ENCODE assay signal across 34 cellular contexts in genomic region chr4:170058745-170059144, GRCh38. TPM values are rescaled to one million over a fixed set of nuclear protein-coding genes. Genes with fewer than 3 reads are reported as not detected.
"Had no signal": no experiment of that assay in that cellular context is flagged by ENCODE, and none has a peak within 500 bp of the region (broad histone marks: within the 10 kb centered on the region; RNA-seq: fewer than 3 reads in every experiment).

No MANE protein-coding gene starts in this region.

- DNase-seq: activated B cell treated with CpG ODN at 0.5 μM for 24 hours; activated CD4-positive, alpha-beta memory T cell treated with anti-CD3 and anti-CD28 coated beads, Interleukin-2, amount 10 ng/mL, durations not matched to agents 7 days and 5 days; activated CD4-positive, alpha-beta T cell treated with anti-CD3 and anti-CD28 coated beads for 36 hours; activated CD4-positive, alpha-beta T cell treated with anti-CD3 and anti-CD28 coated beads for 48 hours; activated CD4-positive, alpha-beta T cell treated with anti-CD3 and anti-CD28 coated beads, Interleukin-2, amount 10 ng/mL, durations not matched to agents 7 days and 5 days; activated CD4-positive, alpha-beta T cell treated with anti-CD3 and anti-CD28 coated beads, Interleukin-2, amount 50 U/mL, for 48 hours; activated CD4-positive, CD25-positive, alpha-beta regulatory T cell treated with anti-CD3 and anti-CD28 coated beads, Interleukin-2, amount 50 U/mL, for 72 hours; activated CD8-positive, alpha-beta memory T cell treated with anti-CD3 and anti-CD28 coated beads for 24 hours; activated CD8-positive, alpha-beta memory T cell treated with anti-CD3 and anti-CD28 coated beads, Interleukin-2, amount 10 ng/mL, durations not matched to agents 7 days and 5 days; activated CD8-positive, alpha-beta memory T cell treated with anti-CD3 and anti-CD28 coated beads, Interleukin-2, amount 50 U/mL, for 48 hours; activated CD8-positive, alpha-beta T cell treated with anti-CD3 and anti-CD28 coated beads, Interleukin-2, amount 10 ng/mL, durations not matched to agents 7 days and 5 days; activated effector memory CD4-positive, alpha-beta T cell treated with Interleukin-2 at 50 U/mL for 16 hours; activated gamma-delta T cell; activated naive CD4-positive, alpha-beta T cell treated with anti-CD3 and anti-CD28 coated beads, Interleukin-2, amount 10 ng/mL, durations not matched to agents 7 days and 5 days; activated naive CD4-positive, alpha-beta T cell treated with Interleukin-2 at 50 U/mL for 16 hours; activated naive CD8-positive, alpha-beta T cell treated with anti-CD3 and anti-CD28 coated beads, Interleukin-2, amount 10 ng/mL, durations not matched to agents 7 days and 5 days; activated naive CD8-positive, alpha-beta T cell treated with anti-CD3 and anti-CD28 coated beads, Interleukin-2, amount 50 U/mL, for 24 hours; activated T-cell treated with anti-CD3 and anti-CD28 coated beads, Interleukin-2, amount 50 U/mL, for 24 hours; activated T-cell treated with anti-CD3 and anti-CD28 coated beads, Interleukin-2, amount 50 U/mL, for 48 hours; amygdala; anterior cingulate cortex; brain microvascular endothelial cell; central memory CD4-positive, alpha-beta T cell; T-helper 2 cell; T-helper 9 cell had no signal

- H3K9me3 ChIP-seq: ascending aorta, breast epithelium had no signal

- H3K27ac ChIP-seq: ascending aorta, brain microvascular endothelial cell, breast epithelium, VCaP had no signal

- H3K4me3 ChIP-seq: ascending aorta, breast epithelium had no signal

- H3K36me3 ChIP-seq: brain microvascular endothelial cell, breast epithelium had no signal

- FAIRE-seq: colon, TTC549 had no signal

- H3K27ac Mint-ChIP-seq: activated B cell treated with CpG ODN at 0.5 μM for 24 hours; activated CD4-positive, alpha-beta memory T cell treated with anti-CD3 and anti-CD28 coated beads, Interleukin-2, amount 10 ng/mL, durations not matched to agents 7 days and 5 days; activated CD4-positive, alpha-beta T cell treated with anti-CD3 and anti-CD28 coated beads for 36 hours; activated CD4-positive, alpha-beta T cell treated with anti-CD3 and anti-CD28 coated beads, Interleukin-2, amount 10 ng/mL, durations not matched to agents 7 days and 5 days; activated CD8-positive, alpha-beta memory T cell treated with anti-CD3 and anti-CD28 coated beads, Interleukin-2, amount 10 ng/mL, durations not matched to agents 7 days and 5 days; activated CD8-positive, alpha-beta T cell treated with anti-CD3 and anti-CD28 coated beads, Interleukin-2, amount 10 ng/mL, durations not matched to agents 7 days and 5 days; activated naive CD4-positive, alpha-beta T cell treated with anti-CD3 and anti-CD28 coated beads, Interleukin-2, amount 10 ng/mL, durations not matched to agents 7 days and 5 days; activated naive CD4-positive, alpha-beta T cell treated with anti-CD3 and anti-CD28 coated beads, Interleukin-2, amount 50 U/mL, for 24 hours; activated naive CD8-positive, alpha-beta T cell; activated naive CD8-positive, alpha-beta T cell treated with anti-CD3 and anti-CD28 coated beads, Interleukin-2, amount 10 ng/mL, durations not matched to agents 7 days and 5 days; activated naive CD8-positive, alpha-beta T cell treated with anti-CD3 and anti-CD28 coated beads, Interleukin-2, amount 50 U/mL, for 24 hours; activated T-cell treated with anti-CD3 and anti-CD28 coated beads, Interleukin-2, amount 50 U/mL, for 24 hours; activated T-helper 2 cell treated with anti-CD3 and anti-CD28 coated beads, Interferon-gamma antibody, Interleukin-2, Interleukin-4, amounts not matched to agents 10 μg/mL and 5 μg/mL and 100 μg/mL, durations not matched to agents 14 hours and 24 hours and 36 hours; T-helper 2 cell treated with Interferon-gamma antibody and Interleukin-4, amounts not matched to agents 5 μg/mL and 100 μg/mL, for 36 hours had no signal

- H3K27me3 Mint-ChIP-seq: activated naive CD4-positive, alpha-beta T cell treated with anti-CD3 and anti-CD28 coated beads, Interleukin-2, amount 10 ng/mL, durations not matched to agents 7 days and 5 days had no signal

- H3K4me1 Mint-ChIP-seq: activated B cell treated with CpG ODN at 0.5 μM for 24 hours; activated CD4-positive, alpha-beta memory T cell treated with anti-CD3 and anti-CD28 coated beads, Interleukin-2, amount 10 ng/mL, durations not matched to agents 7 days and 5 days; activated CD4-positive, alpha-beta T cell treated with anti-CD3 and anti-CD28 coated beads for 36 hours; activated CD4-positive, alpha-beta T cell treated with anti-CD3 and anti-CD28 coated beads, Interleukin-2, amount 10 ng/mL, durations not matched to agents 7 days and 5 days; activated CD8-positive, alpha-beta memory T cell treated with anti-CD3 and anti-CD28 coated beads, Interleukin-2, amount 10 ng/mL, durations not matched to agents 7 days and 5 days; activated naive CD4-positive, alpha-beta T cell treated with anti-CD3 and anti-CD28 coated beads, Interleukin-2, amount 10 ng/mL, durations not matched to agents 7 days and 5 days; activated naive CD4-positive, alpha-beta T cell treated with anti-CD3 and anti-CD28 coated beads, Interleukin-2, amount 50 U/mL, for 24 hours; activated naive CD8-positive, alpha-beta T cell treated with anti-CD3 and anti-CD28 coated beads, Interleukin-2, amount 10 ng/mL, durations not matched to agents 7 days and 5 days; activated naive CD8-positive, alpha-beta T cell treated with anti-CD3 and anti-CD28 coated beads, Interleukin-2, amount 50 U/mL, for 24 hours had no signal

- H3K9me3 Mint-ChIP-seq: activated B cell treated with CpG ODN at 0.5 μM for 24 hours; activated CD4-positive, alpha-beta memory T cell treated with anti-CD3 and anti-CD28 coated beads, Interleukin-2, amount 10 ng/mL, durations not matched to agents 7 days and 5 days; activated CD4-positive, alpha-beta T cell treated with anti-CD3 and anti-CD28 coated beads, Interleukin-2, amount 10 ng/mL, durations not matched to agents 7 days and 5 days; activated naive CD4-positive, alpha-beta T cell treated with anti-CD3 and anti-CD28 coated beads, Interleukin-2, amount 10 ng/mL, durations not matched to agents 7 days and 5 days; activated naive CD4-positive, alpha-beta T cell treated with anti-CD3 and anti-CD28 coated beads, Interleukin-2, amount 50 U/mL, for 24 hours; activated naive CD8-positive, alpha-beta T cell treated with anti-CD3 and anti-CD28 coated beads, Interleukin-2, amount 10 ng/mL, durations not matched to agents 7 days and 5 days; activated naive CD8-positive, alpha-beta T cell treated with anti-CD3 and anti-CD28 coated beads, Interleukin-2, amount 50 U/mL, for 24 hours; activated T-cell treated with anti-CD3 and anti-CD28 coated beads, Interleukin-2, amount 50 U/mL, for 24 hours; activated T-helper 2 cell treated with anti-CD3 and anti-CD28 coated beads, Interferon-gamma antibody, Interleukin-2, Interleukin-4, amounts not matched to agents 10 μg/mL and 5 μg/mL and 100 μg/mL, durations not matched to agents 14 hours and 24 hours and 36 hours; T-helper 2 cell treated with Interferon-gamma antibody and Interleukin-4, amounts not matched to agents 5 μg/mL and 100 μg/mL, for 36 hours had no signal

- H3K4me3 Mint-ChIP-seq: activated B cell treated with CpG ODN at 0.5 μM for 24 hours; activated CD4-positive, alpha-beta memory T cell treated with anti-CD3 and anti-CD28 coated beads, Interleukin-2, amount 10 ng/mL, durations not matched to agents 7 days and 5 days; activated CD4-positive, alpha-beta T cell treated with anti-CD3 and anti-CD28 coated beads for 36 hours; activated CD4-positive, alpha-beta T cell treated with anti-CD3 and anti-CD28 coated beads, Interleukin-2, amount 10 ng/mL, durations not matched to agents 7 days and 5 days; activated CD8-positive, alpha-beta memory T cell treated with anti-CD3 and anti-CD28 coated beads, Interleukin-2, amount 10 ng/mL, durations not matched to agents 7 days and 5 days; activated CD8-positive, alpha-beta T cell treated with anti-CD3 and anti-CD28 coated beads, Interleukin-2, amount 10 ng/mL, durations not matched to agents 7 days and 5 days; activated naive CD4-positive, alpha-beta T cell treated with anti-CD3 and anti-CD28 coated beads, Interleukin-2, amount 10 ng/mL, durations not matched to agents 7 days and 5 days; activated naive CD4-positive, alpha-beta T cell treated with anti-CD3 and anti-CD28 coated beads, Interleukin-2, amount 50 U/mL, for 24 hours; activated naive CD8-positive, alpha-beta T cell; activated naive CD8-positive, alpha-beta T cell treated with anti-CD3 and anti-CD28 coated beads, Interleukin-2, amount 10 ng/mL, durations not matched to agents 7 days and 5 days; activated naive CD8-positive, alpha-beta T cell treated with anti-CD3 and anti-CD28 coated beads, Interleukin-2, amount 50 U/mL, for 24 hours; activated T-cell treated with anti-CD3 and anti-CD28 coated beads, Interleukin-2, amount 50 U/mL, for 24 hours; T-helper 2 cell treated with Interferon-gamma antibody and Interleukin-4, amounts not matched to agents 5 μg/mL and 100 μg/mL, for 36 hours had no signal

- H3K4me1 ChIP-seq: ascending aorta, breast epithelium had no signal

- ATAC-seq: activated CD4-positive, alpha-beta T cell treated with anti-CD3 and anti-CD28 coated beads for 36 hours; activated CD8-positive, alpha-beta memory T cell treated with anti-CD3 and anti-CD28 coated beads, Interleukin-2, amount 10 ng/mL, durations not matched to agents 7 days and 5 days; activated CD8-positive, alpha-beta T cell treated with anti-CD3 and anti-CD28 coated beads, Interleukin-2, amount 10 ng/mL, durations not matched to agents 7 days and 5 days; activated naive CD8-positive, alpha-beta T cell treated with anti-CD3 and anti-CD28 coated beads, Interleukin-2, amount 50 U/mL, for 24 hours had no signal

- H3K36me3 Mint-ChIP-seq: activated CD8-positive, alpha-beta memory T cell treated with anti-CD3 and anti-CD28 coated beads, Interleukin-2, amount 10 ng/mL, durations not matched to agents 7 days and 5 days; activated naive CD4-positive, alpha-beta T cell treated with anti-CD3 and anti-CD28 coated beads, Interleukin-2, amount 10 ng/mL, durations not matched to agents 7 days and 5 days; activated naive CD4-positive, alpha-beta T cell treated with anti-CD3 and anti-CD28 coated beads, Interleukin-2, amount 50 U/mL, for 24 hours; activated naive CD8-positive, alpha-beta T cell; activated naive CD8-positive, alpha-beta T cell treated with anti-CD3 and anti-CD28 coated beads, Interleukin-2, amount 10 ng/mL, durations not matched to agents 7 days and 5 days had no signal

- H3K27me3 ChIP-seq: ascending aorta, brain microvascular endothelial cell, breast epithelium had no signal

RNA-seq across cellular contexts. Expression of gene AADAT, which starts 31.0 kb away (rescaled TPM):
- total RNA-seq: activated B cell treated with CpG ODN at 0.5 μM for 24 hours; activated CD4-positive, alpha-beta memory T cell treated with anti-CD3 and anti-CD28 coated beads, Interleukin-2, amount 10 ng/mL, durations not matched to agents 7 days and 5 days; activated CD4-positive, alpha-beta T cell treated with anti-CD3 and anti-CD28 coated beads for 36 hours; activated CD4-positive, alpha-beta T cell treated with anti-CD3 and anti-CD28 coated beads, Interleukin-2, amount 10 ng/mL, durations not matched to agents 7 days and 5 days; activated CD8-positive, alpha-beta memory T cell treated with anti-CD3 and anti-CD28 coated beads, Interleukin-2, amount 10 ng/mL, durations not matched to agents 7 days and 5 days; activated CD8-positive, alpha-beta T cell treated with anti-CD3 and anti-CD28 coated beads, Interleukin-2, amount 10 ng/mL, durations not matched to agents 7 days and 5 days; activated naive CD8-positive, alpha-beta T cell treated with anti-CD3 and anti-CD28 coated beads, Interleukin-2, amount 10 ng/mL, durations not matched to agents 7 days and 5 days; activated T-helper 2 cell treated with anti-CD3 and anti-CD28 coated beads, Interferon-gamma antibody, Interleukin-2, Interleukin-4, amounts not matched to agents 10 μg/mL and 5 μg/mL and 100 μg/mL, durations not matched to agents 14 hours and 24 hours and 36 hours had no signal
